ENCODE assay signal across 13 cellular contexts in the genomic region with DNA sequence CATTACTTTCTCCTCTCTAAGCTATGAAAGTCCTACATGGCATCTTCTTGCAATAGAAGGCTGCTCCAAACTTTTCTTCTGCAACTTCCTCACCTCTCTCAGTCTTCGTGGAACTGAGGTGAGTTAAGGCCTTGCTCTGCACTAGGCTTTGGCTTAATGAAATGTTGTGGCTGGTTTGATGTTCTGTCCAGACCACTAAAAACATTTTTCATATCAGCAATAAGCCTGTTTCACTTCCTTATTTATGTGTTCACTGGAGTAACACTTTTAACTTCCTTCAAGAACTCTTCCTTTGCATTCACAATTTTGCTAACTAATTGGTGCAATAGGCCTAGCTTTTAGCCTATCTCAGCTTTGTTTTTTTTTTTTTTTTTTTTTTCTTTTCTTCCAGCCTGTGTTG.
DNase-seq lines count a peak whose midpoint lies in the region; ATAC-seq, FAIRE-seq and TF ChIP-seq lines count a peak whose summit lies in the region.
"Had no signal": no experiment of that assay in that cellular context is flagged by ENCODE, and none has a peak within 500 bp of the region (broad histone marks: within the 10 kb centered on the region; RNA-seq: fewer than 3 reads in every experiment).

No MANE protein-coding gene starts in this region.

- in situ Hi-C loops in GM12878 (cut with MboI), result no loop called here

- 0% methylated on average over 1 of the region's 1 CpG for WGBS in GM12878 (ENCODE audit: insufficient coverage, insufficient replicate concordance, low lambda C conversion rate, missing lambda C conversion rate)

- DNase-seq in GM12878 (ENCODE audit: low read depth, low spot score), result peak; percentile 1
- DNase-seq in NCI-H510A treated with DMSO at 0.1 percent for 48 hours (lab: John Stamatoyannopoulos, UW), result no peak
- no peak for DNase-seq in CD4-positive, alpha-beta T cell
- no peak for DNase-seq in DMS 273 (lab: John Stamatoyannopoulos, UW; ENCODE audit: unreplicated experiment)
- DNase-seq in OCI-M2 (lab: John Stamatoyannopoulos, UW; ENCODE audit: unreplicated experiment), result no peak
- DNase-seq: activated CD4-positive, alpha-beta T cell treated with anti-CD3 and anti-CD28 coated beads, Interleukin-2, amount 50 U/mL, for 48 hours; Calu3; SHP77 had no signal

- TF ChIP-seq EP300 in GM12878 (IDR thresholded peaks at IDR 0.05; ENCODE audit: borderline replicate concordance in 1 of 2, control insufficient read depth in 1 of 2, low read depth in 2 of 2, low read length in 2 of 2), result no peak

- H3K27ac Mint-ChIP-seq in CD4-positive, alpha-beta T cell, result no peak overlapping the region

- no peaks in the 10 kb centered on the region for H4K20me1 ChIP-seq in GM12878 (ENCODE audit: control insufficient read depth, insufficient read depth)

- H3K4me3 ChIP-seq in GM12878, result no peak overlapping the region

- no peak for TF ChIP-seq CTCF in GM12878 (IDR thresholded peaks at IDR 0.05 in 2 of 3, conservative IDR thresholded peaks at IDR 0.05 in 1 of 3; ENCODE audit: control insufficient read depth in 2 of 3, extremely low read depth in 1 of 3, insufficient read depth in 1 of 3, low read depth in 3 of 3, low read length in 3 of 3)
- no peak for TF ChIP-seq CTCF in CD4-positive, alpha-beta T cell (IDR thresholded peaks at IDR 0.05)

- SMC1A ChIA-PET in GM12878 (lab: Charles Lee; ENCODE audit: uncharacterized antibody, unreplicated experiment), result interaction anchor here (0.9 kb wide), 1 partner anchor 15 kb away, joined by 3 read pairs; no protein-coding TSS in a partner anchor

- RAD21 ChIA-PET in GM12878 (lab: Charles Lee; ENCODE audit: unreplicated experiment), result no interaction called here

- H3K36me3 ChIP-seq in GM12878 (ENCODE audit: control insufficient read depth in 2 of 2, insufficient read depth in 2 of 2, low read length in 1 of 2), result no peaks in the 10 kb centered on the region

- no peak overlapping the region for H3K27ac ChIP-seq in GM12878 (ENCODE audit: control insufficient read depth, insufficient read depth)
- H3K27ac ChIP-seq in CD4-positive, alpha-beta T cell (ENCODE audit: low read depth, low read length), result no peak overlapping the region

- no peaks in the 10 kb centered on the region for H3K9me3 Mint-ChIP-seq in CD4-positive, alpha-beta T cell

- no peaks in the 10 kb centered on the region for H3K9me3 ChIP-seq in GM12878 (replicated peaks; ENCODE audit: control insufficient read depth, insufficient read depth, low read length)
- no peaks in the 10 kb centered on the region for H3K9me3 ChIP-seq in CD4-positive, alpha-beta T cell (ENCODE audit: control insufficient read depth, low read length)

- CTCF ChIA-PET in GM12878 (lab: Yijun Ruan, JAX), result interaction anchor here (0.8 kb wide), 1 partner anchor 74 kb away, joined by 4 read pairs; no protein-coding TSS in a partner anchor
- CTCF ChIA-PET in CD4-positive, alpha-beta T cell (lab: Charles Lee), result interaction anchor here (0.7 kb wide), 1 partner anchor 183 kb away, joined by 3 read pairs; no protein-coding TSS in a partner anchor

- H3K4me1 Mint-ChIP-seq in CD4-positive, alpha-beta T cell (ENCODE audit: low read depth), result no peaks in the 10 kb centered on the region

- no peak overlapping the region for H3K4me3 Mint-ChIP-seq in CD4-positive, alpha-beta T cell

- intact Hi-C loops in GM12878 (cut with micrococcal nuclease; ENCODE audit: unreplicated experiment), result loop anchor here (5.0 kb wide), 1 partner anchor 801 kb away; no protein-coding TSS in a partner anchor
- intact Hi-C loops in CD4-positive, alpha-beta T cell (cut with DNase I, micrococcal nuclease), result no loop called here

- no peak for FAIRE-seq in GM12878 (lab: Jason Lieb, UNC)
- FAIRE-seq: keratinocyte had no signal

- BruUV-seq in GM12878 (replicated peaks; lab: Mats Ljungman, UMichigan), result no TSS peak

- no peaks in the 10 kb centered on the region for H3K36me3 Mint-ChIP-seq in CD4-positive, alpha-beta T cell (ENCODE audit: low read depth)

- ATAC-seq in GM19035 (IDR thresholded peaks at IDR 0.05; ENCODE audit: unreplicated experiment) (peak; percentile 88), HG02763 (IDR thresholded peaks at IDR 0.05; ENCODE audit: unreplicated experiment) (peak; percentile 87), HG03558 (IDR thresholded peaks at IDR 0.05; ENCODE audit: extremely low read depth, unreplicated experiment) (peak; percentile 94), GM12878 (peak; percentile 87)
- ATAC-seq in CD4-positive, alpha-beta T cell (ENCODE audit: poor library complexity), result no peak
- ATAC-seq: esophagus mucosa had no signal

- no peaks in the 10 kb centered on the region for H3K27me3 ChIP-seq in GM12878 (replicated peaks in 1 of 2; ENCODE audit: control insufficient read depth in 2 of 2, insufficient read depth in 2 of 2, low read length in 1 of 2)
- H3K27me3 ChIP-seq in CD4-positive, alpha-beta T cell (ENCODE audit: control insufficient read depth, insufficient read depth, low read length), result no peaks in the 10 kb centered on the region

- peaks cover 11% of the 10 kb centered on the region for H3K27me3 Mint-ChIP-seq in CD4-positive, alpha-beta T cell

- no peak overlapping the region for H2AFZ ChIP-seq in GM12878 (ENCODE audit: control insufficient read depth, low read depth, low read length)

- TF ChIP-seq RAD21 in GM12878 (IDR thresholded peaks at IDR 0.05; ENCODE audit: insufficient read depth, low read depth, low read length), result no peak

- H3K4me1 ChIP-seq in GM12878 (ENCODE audit: control insufficient read depth, insufficient read depth, low read length), result no peaks in the 10 kb centered on the region

- H3K4me2 ChIP-seq in GM12878 (ENCODE audit: control insufficient read depth, insufficient read depth), result no peak overlapping the region

- H3K79me2 ChIP-seq in GM12878 (ENCODE audit: control insufficient read depth, insufficient read depth, low read length), result no peaks in the 10 kb centered on the region

- POLR2A ChIA-PET in GM12878 (lab: Charles Lee), result no interaction called here
- POLR2A ChIA-PET in CD4-positive, alpha-beta T cell (lab: Charles Lee), result no interaction called here

- H3K9ac ChIP-seq in GM12878 (ENCODE audit: control insufficient read depth, insufficient read depth, low read length), result no peak overlapping the region

- no peak for TF ChIP-seq POLR2A in GM12878 (IDR thresholded peaks at IDR 0.05; ENCODE audit: low read depth, low read length)

TF ChIP-seq in GM12878, 131 proteins besides CTCF, POLR2A, EP300 and RAD21:
- TF ChIP-seq NR2F1 (conservative IDR thresholded peaks at IDR 0.05), result peak; percentile 55
- peak; percentile 54; the same call in 1 of the 2 replicates for TF ChIP-seq PAX5 (IDR thresholded peaks at IDR 0.05; ENCODE audit: borderline replicate concordance, low read depth, low read length)
- no peak for TF ChIP-seq ZNF622 (IDR thresholded peaks at IDR 0.05)
- peak; percentile 88 for TF ChIP-seq SPI1 (IDR thresholded peaks at IDR 0.05; ENCODE audit: borderline replicate concordance, insufficient read depth, low read depth, low read length)
- TF ChIP-seq BCL11A (IDR thresholded peaks at IDR 0.05; ENCODE audit: low read depth, low read length), result 0 out of 2 replicates have a peak, but pooled peaks have one; percentile 20
- peak; percentile 96 for TF ChIP-seq ZNF217 (IDR thresholded peaks at IDR 0.05)
- no peak for TF ChIP-seq SUZ12 (IDR thresholded peaks at IDR 0.05; ENCODE audit: unreplicated experiment)
- peak; percentile 79 for TF ChIP-seq RUNX3 (IDR thresholded peaks at IDR 0.05; ENCODE audit: low read length)
- TF ChIP-seq STAT3 (IDR thresholded peaks at IDR 0.05; ENCODE audit: low read depth, low read length), result no peak
- TF ChIP-seq, protein P1, sequence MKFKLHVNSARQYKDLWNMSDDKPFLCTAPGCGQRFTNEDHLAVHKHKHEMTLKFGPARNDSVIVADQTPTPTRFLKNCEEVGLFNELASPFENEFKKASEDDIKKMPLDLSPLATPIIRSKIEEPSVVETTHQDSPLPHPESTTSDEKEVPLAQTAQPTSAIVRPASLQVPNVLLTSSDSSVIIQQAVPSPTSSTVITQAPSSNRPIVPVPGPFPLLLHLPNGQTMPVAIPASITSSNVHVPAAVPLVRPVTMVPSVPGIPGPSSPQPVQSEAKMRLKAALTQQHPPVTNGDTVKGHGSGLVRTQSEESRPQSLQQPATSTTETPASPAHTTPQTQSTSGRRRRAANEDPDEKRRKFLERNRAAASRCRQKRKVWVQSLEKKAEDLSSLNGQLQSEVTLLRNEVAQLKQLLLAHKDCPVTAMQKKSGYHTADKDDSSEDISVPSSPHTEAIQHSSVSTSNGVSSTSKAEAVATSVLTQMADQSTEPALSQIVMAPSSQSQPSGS (IDR thresholded peaks at IDR 0.05; ENCODE audit: low read length), result 0 out of 2 replicates have a peak, but pooled peaks have one; percentile 54
- TF ChIP-seq BHLHE40 (IDR thresholded peaks at IDR 0.05; ENCODE audit: borderline replicate concordance in 1 of 2, low read depth in 2 of 2, low read length in 1 of 2), result no peak
- TF ChIP-seq MTA2 (IDR thresholded peaks at IDR 0.05; ENCODE audit: low read depth), result 0 out of 2 replicates have a peak, but pooled peaks have one; percentile 21
- TF ChIP-seq IRF4 (IDR thresholded peaks at IDR 0.05; ENCODE audit: low read depth, low read length), result 0 out of 2 replicates have a peak, but pooled peaks have one; percentile 46
- peak; percentile 80 for TF ChIP-seq TCF7 (IDR thresholded peaks at IDR 0.05; ENCODE audit: borderline replicate concordance)
- TF ChIP-seq MTA3 (IDR thresholded peaks at IDR 0.05; ENCODE audit: borderline replicate concordance, low read length), result no peak
- TF ChIP-seq NFIC (IDR thresholded peaks at IDR 0.05; ENCODE audit: low read depth, low read length), result peak; percentile 31; the same call in 1 of the 2 replicates
